13 cellular contexts compared by ENCODE assay signal in the genomic region with DNA sequence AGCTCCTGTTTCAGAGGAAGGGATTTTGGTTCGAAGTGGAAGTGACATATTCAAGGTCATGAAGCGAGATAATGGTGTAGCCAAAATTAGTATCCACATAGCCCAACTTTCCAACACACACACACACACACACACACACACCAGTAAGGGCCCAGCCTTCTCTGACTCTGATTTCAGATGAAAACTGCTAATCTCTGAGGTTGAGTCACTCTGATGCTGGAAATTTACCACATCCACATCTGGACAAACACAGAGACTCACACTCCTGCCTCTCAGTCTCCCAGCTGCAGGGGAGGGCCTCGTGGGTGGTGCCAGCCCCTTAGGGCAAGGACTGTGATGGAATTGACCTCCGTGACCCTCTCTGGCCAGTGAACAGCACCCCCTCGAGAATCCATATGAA. TPM values are rescaled to one million over a fixed set of nuclear protein-coding genes. Genes with fewer than 3 reads are reported as not detected.
A peak's percentile ranks its signal among the peaks of the same experiment; 100 is the strongest.
DNase-seq lines count a peak whose midpoint lies in the region; ATAC-seq and TF ChIP-seq lines count a peak whose summit lies in the region.
"Had no signal": no experiment of that assay in that cellular context is flagged by ENCODE, and none has a peak within 500 bp of the region (broad histone marks: within the 10 kb centered on the region; RNA-seq: fewer than 3 reads in every experiment).

No MANE protein-coding gene starts in this region.

- ATAC-seq in natural killer cell (peak in 2 of 3 donors; percentile 25 to 55), GM21367 (IDR thresholded peaks at IDR 0.05; ENCODE audit: unreplicated experiment) (no peak)
- no peak for ATAC-seq in natural killer cell treated with Interleukin-12 subunit alpha and Interleukin-12 subunit beta and Interleukin-15 and Interleukin-18, amount 100 ng/mL, for 72 hours
- ATAC-seq: esophagus mucosa, left colon, psoas muscle had no signal

- peaks cover 4% of the 10 kb centered on the region for H3K27me3 ChIP-seq in brain microvascular endothelial cell (replicated peaks)
- H3K27me3 ChIP-seq in hepatocyte = no peaks in the 10 kb centered on the region

- no peaks in the 10 kb centered on the region for H4K20me1 ChIP-seq in hepatocyte (ENCODE audit: insufficient read depth, poor library complexity, severe bottlenecking)

- peaks cover 14 to 17% of the 10 kb centered on the region in 2 donors for H3K4me1 Mint-ChIP-seq in natural killer cell
- H3K4me1 Mint-ChIP-seq in natural killer cell treated with Interleukin-12 subunit alpha and Interleukin-12 subunit beta and Interleukin-15 and Interleukin-18, amount 100 ng/mL, for 72 hours (ENCODE audit: low read depth in 2 of 2) = peaks cover 0 to 12% of the 10 kb centered on the region in 2 donors

- H2AFZ ChIP-seq in hepatocyte = no peak overlapping the region

- H3K9me3 Mint-ChIP-seq in natural killer cell = no peaks in the 10 kb centered on the region
- no peaks in the 10 kb centered on the region for H3K9me3 Mint-ChIP-seq in natural killer cell treated with Interleukin-12 subunit alpha and Interleukin-12 subunit beta and Interleukin-15 and Interleukin-18, amount 100 ng/mL, for 72 hours

- in situ Hi-C loops in brain microvascular endothelial cell (cut with HindIII; ENCODE audit: low pct_ligation_motif_present, low sequenced_read_pairs) = no loop called here

- H3K4me1 ChIP-seq in hepatocyte (ENCODE audit: insufficient read depth) = no peaks in the 10 kb centered on the region
- H3K4me1 ChIP-seq: psoas muscle had no signal

- no peak for DNase-seq in natural killer cell
- no peak for DNase-seq in natural killer cell treated with Interleukin-12 subunit alpha and Interleukin-12 subunit beta and Interleukin-15 and Interleukin-18, amount 100 ng/mL, for 72 hours (ENCODE audit: low spot score)
- DNase-seq in brain microvascular endothelial cell = peak; percentile 85
- DNase-seq in hepatocyte (ENCODE audit: low spot score) = peak; percentile 51
- no peak for DNase-seq in activated CD8-positive, alpha-beta memory T cell treated with anti-CD3 and anti-CD28 coated beads, Interleukin-2, amount 50 U/mL, for 48 hours
- DNase-seq in NK-92 treated with Interleukin-12 subunit alpha and Interleukin-12 subunit beta, amount 100 ng/mL, for 24 hours (lab: John Stamatoyannopoulos, UW) = no peak
- no peak for DNase-seq in iPS-NIHi11 (ENCODE audit: low spot score)
- DNase-seq: AML-193, GDM1, left colon, psoas muscle had no signal

- no peak overlapping the region for H3K4me3 ChIP-seq in brain microvascular endothelial cell (ENCODE audit: low read depth, low read length)
- H3K4me3 ChIP-seq in hepatocyte = no peak overlapping the region
- H3K4me3 ChIP-seq: psoas muscle had no signal

- 44% methylated on average over 5 of the region's 5 CpGs for WGBS in hepatocyte (ENCODE audit: low lambda C conversion rate, missing lambda C conversion rate)

- no peaks in the 10 kb centered on the region for H3K9me2 ChIP-seq in hepatocyte (replicated peaks; ENCODE audit: insufficient read depth)

- no peak for TF ChIP-seq CTCF in natural killer cell (IDR thresholded peaks at IDR 0.05)
- TF ChIP-seq CTCF in brain microvascular endothelial cell (IDR thresholded peaks at IDR 0.05; ENCODE audit: low read depth, low read length, missing control alignments) = no peak
- TF ChIP-seq CTCF in hepatocyte (IDR thresholded peaks at IDR 0.05; ENCODE audit: poor library complexity) = no peak

- H3K27ac ChIP-seq in brain microvascular endothelial cell (no peak overlapping the region), hepatocyte (peak overlapping the region; percentile 27)
- H3K27ac ChIP-seq: psoas muscle had no signal

- H3K36me3 ChIP-seq in brain microvascular endothelial cell (replicated peaks) (no peaks in the 10 kb centered on the region), hepatocyte (replicated peaks; ENCODE audit: insufficient read depth, low read depth) (no peaks in the 10 kb centered on the region)

- H3K9me3 ChIP-seq in hepatocyte (ENCODE audit: low read depth) = no peaks in the 10 kb centered on the region
- H3K9me3 ChIP-seq: psoas muscle had no signal

- no peaks in the 10 kb centered on the region for H3K79me2 ChIP-seq in hepatocyte

- no peak overlapping the region for H3K4me3 Mint-ChIP-seq in natural killer cell
- H3K4me3 Mint-ChIP-seq in natural killer cell treated with Interleukin-12 subunit alpha and Interleukin-12 subunit beta and Interleukin-15 and Interleukin-18, amount 100 ng/mL, for 72 hours = no peak overlapping the region

- no peak overlapping the region for H3K4me2 ChIP-seq in hepatocyte

- peak overlapping the region in 1 of 2 donors; percentile 57 for H3K27ac Mint-ChIP-seq in natural killer cell
- H3K27ac Mint-ChIP-seq in natural killer cell treated with Interleukin-12 subunit alpha and Interleukin-12 subunit beta and Interleukin-15 and Interleukin-18, amount 100 ng/mL, for 72 hours = no peak overlapping the region

- H3K27me3 Mint-ChIP-seq in natural killer cell (ENCODE audit: low read depth in 2 of 2) = peaks cover 9 to 22% of the 10 kb centered on the region in 2 donors
- H3K27me3 Mint-ChIP-seq in natural killer cell treated with Interleukin-12 subunit alpha and Interleukin-12 subunit beta and Interleukin-15 and Interleukin-18, amount 100 ng/mL, for 72 hours = peaks cover 10 to 19% of the 10 kb centered on the region in 2 donors

- no peaks in the 10 kb centered on the region for H3K36me3 Mint-ChIP-seq in natural killer cell
- H3K36me3 Mint-ChIP-seq in natural killer cell treated with Interleukin-12 subunit alpha and Interleukin-12 subunit beta and Interleukin-15 and Interleukin-18, amount 100 ng/mL, for 72 hours = no peaks in the 10 kb centered on the region

- intact Hi-C loops in natural killer cell (cut with micrococcal nuclease) = no loop called here

RNA-seq across cellular contexts. Expression of a gene that starts 29.0 kb away (rescaled TPM):
- 10 to 100 TPM; 30.0 to 35.6 (median 30.4) TPM for total RNA-seq in natural killer cell
- total RNA-seq in natural killer cell treated with Interleukin-12 subunit alpha and Interleukin-12 subunit beta and Interleukin-15 and Interleukin-18, amount 100 ng/mL, for 72 hours = 10 to 100 TPM; 15.5 to 17.7 TPM
- 30.2 and 40.7 TPM in 2 replicates for total RNA-seq in hepatocyte
- 16.6 and 18.3 TPM in 2 replicates for polyA plus RNA-seq in hepatocyte

RNA-seq across cellular contexts. Expression of a gene that starts 42.6 kb away (rescaled TPM):
- not detected for total RNA-seq in natural killer cell
- not detected for total RNA-seq in natural killer cell treated with Interleukin-12 subunit alpha and Interleukin-12 subunit beta and Interleukin-15 and Interleukin-18, amount 100 ng/mL, for 72 hours
- total RNA-seq in hepatocyte = 9.4 and 10.5 TPM in 2 replicates
- polyA plus RNA-seq in hepatocyte = 8.2 and 9.0 TPM in 2 replicates

RNA-seq across cellular contexts. Expression of a gene that starts 50.8 kb away (rescaled TPM):
- total RNA-seq in natural killer cell (under 1 TPM; 0.38 to 0.52 (median 0.50) TPM), hepatocyte (1.7 and 3.1 TPM in 2 replicates)
- 10 to 100 TPM; 18.5 to 32.1 TPM for total RNA-seq in natural killer cell treated with Interleukin-12 subunit alpha and Interleukin-12 subunit beta and Interleukin-15 and Interleukin-18, amount 100 ng/mL, for 72 hours
- polyA plus RNA-seq in hepatocyte = 5.5 and 5.6 TPM in 2 replicates
- total RNA-seq: psoas muscle had no signal

Comparison
In these comparisons a context has a peak if more than half of its experiments do, and no peak if none do; other contexts are left out.
1. ATAC-seq: peak in natural killer cell (2 of 3); none in natural killer cell treated with Interleukin-12 subunit alpha and Interleukin-12 subunit beta and Interleukin-15 and Interleukin-18, amount 100 ng/mL, for 72 hours (0 of 2) and GM21367 (single experiment).
2. DNase-seq: peak in brain microvascular endothelial cell (single experiment) and hepatocyte (single experiment); none in natural killer cell (single experiment), natural killer cell treated with Interleukin-12 subunit alpha and Interleukin-12 subunit beta and Interleukin-15 and Interleukin-18, amount 100 ng/mL, for 72 hours (single experiment), activated CD8-positive, alpha-beta memory T cell treated with anti-CD3 and anti-CD28 coated beads, Interleukin-2, amount 50 U/mL, for 48 hours (single experiment), NK-92 treated with Interleukin-12 subunit alpha and Interleukin-12 subunit beta, amount 100 ng/mL, for 24 hours (single experiment) and iPS-NIHi11 (single experiment).
3. RNA of a gene that starts 42.6 kb away (total RNA-seq): 9.4 to 10.5 TPM in hepatocyte; not detected in natural killer cell and not detected in natural killer cell treated with Interleukin-12 subunit alpha and Interleukin-12 subunit beta and Interleukin-15 and Interleukin-18, amount 100 ng/mL, for 72 hours; every median in the first group is over 10 times any median in the second.